In genomic region chr4:182242260-182242659, GRCh38 we compare ENCODE assay signal across 4 cellular contexts. TPM values are rescaled to one million over a fixed set of nuclear protein-coding genes. Genes with fewer than 3 reads are reported as not detected.
"Had no signal": no experiment of that assay in that cellular context is flagged by ENCODE, and none has a peak within 500 bp of the region (broad histone marks: within the 10 kb centered on the region; RNA-seq: fewer than 3 reads in every experiment).

No MANE protein-coding gene starts in this region.

RNA-seq across cellular contexts. Expression of gene TENM3, which starts 0.9 kb away (rescaled TPM):
- total RNA-seq: activated B cell treated with CpG ODN at 0.5 μM for 24 hours; activated CD8-positive, alpha-beta T cell treated with anti-CD3 and anti-CD28 coated beads for 36 hours; activated T-helper 17 cell treated with anti-CD3 and anti-CD28 coated beads, Interleukin-2, amount 50 U/mL, for 72 hours; T-helper 17 cell had no signal
